8 cellular contexts compared by ENCODE assay signal in the genomic region with DNA sequence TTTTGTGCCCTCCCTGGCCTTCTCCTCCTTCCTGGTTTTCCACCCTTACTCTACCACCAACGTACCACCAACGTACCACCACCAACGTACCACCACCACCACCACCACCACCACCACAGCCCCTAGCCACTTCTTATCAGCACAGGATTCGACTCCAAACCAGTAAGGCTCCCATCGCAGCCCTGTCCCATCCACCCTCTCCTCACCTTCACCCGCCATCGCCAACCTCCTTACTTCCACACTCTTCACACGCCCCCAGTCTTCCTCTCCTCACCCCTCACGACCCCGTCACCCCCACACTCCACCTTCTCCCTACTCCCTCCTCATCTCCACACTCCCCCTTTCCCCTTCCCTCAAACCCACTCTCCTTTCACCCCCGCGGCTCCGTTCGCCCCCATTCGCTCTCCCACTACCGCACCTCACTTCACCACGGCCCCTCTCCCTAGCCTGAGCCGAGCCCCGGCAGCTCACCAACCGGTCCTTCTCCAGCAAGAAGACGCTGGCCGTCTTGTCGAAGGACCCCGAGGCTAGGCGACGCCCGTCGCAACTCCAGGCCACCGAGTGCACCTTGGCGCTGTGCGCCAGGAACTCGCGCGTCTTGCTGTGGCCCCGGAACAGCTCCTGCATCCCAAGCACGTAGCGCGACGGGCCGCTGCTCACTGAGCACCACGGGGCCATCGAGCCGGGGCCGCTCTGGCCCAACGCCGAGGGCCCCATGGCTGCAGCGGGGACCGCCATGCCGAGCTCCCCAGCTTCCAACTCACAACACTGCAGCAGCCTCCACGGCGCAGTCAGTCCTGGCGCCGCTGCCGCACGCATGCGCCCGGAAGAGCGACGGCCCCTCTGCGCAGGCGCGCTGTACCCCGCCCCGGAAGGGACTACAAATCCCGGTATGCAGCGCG. TPM values are rescaled to one million over a fixed set of nuclear protein-coding genes. Genes with fewer than 3 reads are reported as not detected.
A peak's percentile ranks its signal among the peaks of the same experiment; 100 is the strongest.
DNase-seq lines count a peak whose midpoint lies in the region; ATAC-seq, FAIRE-seq and TF ChIP-seq lines count a peak whose summit lies in the region.
"Not testable (repeated sequence)": the region's sequence is repeated elsewhere in the genome, so short reads cannot be mapped to it uniquely, and the experiment has no call there.

A gene with protein sequence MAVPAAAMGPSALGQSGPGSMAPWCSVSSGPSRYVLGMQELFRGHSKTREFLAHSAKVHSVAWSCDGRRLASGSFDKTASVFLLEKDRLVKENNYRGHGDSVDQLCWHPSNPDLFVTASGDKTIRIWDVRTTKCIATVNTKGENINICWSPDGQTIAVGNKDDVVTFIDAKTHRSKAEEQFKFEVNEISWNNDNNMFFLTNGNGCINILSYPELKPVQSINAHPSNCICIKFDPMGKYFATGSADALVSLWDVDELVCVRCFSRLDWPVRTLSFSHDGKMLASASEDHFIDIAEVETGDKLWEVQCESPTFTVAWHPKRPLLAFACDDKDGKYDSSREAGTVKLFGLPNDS (minus strand): TSS at position 845 of the 902 bp plus-strand sequence. CDS start 107 bp downstream, at position 738.

- peak; percentile 85 for FAIRE-seq in GM12878 (lab: Jason Lieb, UNC)

- peak within 1 kb of the TSS; percentile 75 for H3K4me3 ChIP-seq in HL-60 (replicated peaks; ENCODE audit: insufficient read depth, low read length)
- peak within 1 kb of the TSS; percentile 87 for H3K4me3 ChIP-seq in GM12878
- H3K4me3 ChIP-seq in heart left ventricle = peak within 1 kb of the TSS; percentile 59 to 88 (median 77)
- peak within 1 kb of the TSS; percentile 74 for H3K4me3 ChIP-seq in osteoblast (ENCODE audit: insufficient read depth, low read length)

- not testable (repeated sequence) for TF ChIP-seq RAD21 in GM12878 (IDR thresholded peaks at IDR 0.05; ENCODE audit: insufficient read depth, low read depth, low read length)

- H3K4me3 Mint-ChIP-seq in activated B cell treated with CpG ODN at 0.5 μM for 24 hours = peak within 1 kb of the TSS; percentile 84

- H3K27ac Mint-ChIP-seq in activated B cell treated with CpG ODN at 0.5 μM for 24 hours = not testable (repeated sequence)

- peak; percentile 68 for TF ChIP-seq POLR2A in GM12878 (IDR thresholded peaks at IDR 0.05; ENCODE audit: low read depth, low read length)
- TF ChIP-seq POLR2A in heart left ventricle (IDR thresholded peaks at IDR 0.05) = not testable (repeated sequence)

- in situ Hi-C loops in GM12878 (cut with MboI) = not testable (repeated sequence)

- H3K9ac ChIP-seq in GM12878 (ENCODE audit: control insufficient read depth, insufficient read depth, low read length) = not testable (repeated sequence)

- H3K36me3 ChIP-seq in GM12878 (ENCODE audit: control insufficient read depth in 2 of 2, insufficient read depth in 2 of 2, low read length in 1 of 2); heart left ventricle; osteoblast (ENCODE audit: insufficient read depth, low read length): not testable (repeated sequence)

- peak within 1 kb of the TSS; percentile 76 for H3K27ac ChIP-seq in HL-60 (replicated peaks)
- H3K27ac ChIP-seq in GM12878 (ENCODE audit: control insufficient read depth, insufficient read depth); osteoblast (ENCODE audit: low read depth, low read length): not testable (repeated sequence)
- peak within 1 kb of the TSS in 4 of 12 donors; percentile 6 to 54 (median 30) for H3K27ac ChIP-seq in heart left ventricle

- H3K4me1 Mint-ChIP-seq in activated B cell treated with CpG ODN at 0.5 μM for 24 hours = not testable (repeated sequence)

- not testable (repeated sequence) for H3K9me3 Mint-ChIP-seq in activated B cell treated with CpG ODN at 0.5 μM for 24 hours

- intact Hi-C loops in activated B cell treated with CpG ODN at 0.5 μM for 24 hours (cut with micrococcal nuclease); GM12878 (cut with micrococcal nuclease; ENCODE audit: unreplicated experiment); heart left ventricle (cut with DNase I): not testable (repeated sequence)

- not testable (repeated sequence) for TF ChIP-seq EP300 in GM12878 (IDR thresholded peaks at IDR 0.05; ENCODE audit: borderline replicate concordance in 1 of 2, control insufficient read depth in 1 of 2, low read depth in 2 of 2, low read length in 2 of 2)

- H3K4me1 ChIP-seq in GM12878 (ENCODE audit: control insufficient read depth, insufficient read depth, low read length); heart left ventricle; osteoblast (ENCODE audit: insufficient read depth, low read length): not testable (repeated sequence)

- under 1% methylated on average over 39 of the region's 67 CpGs for WGBS in GM12878 (ENCODE audit: insufficient coverage, insufficient replicate concordance, low lambda C conversion rate, missing lambda C conversion rate)
- 1 to 2% (median 2%) methylated on average over 10 to 54 of the region's 67 CpGs for WGBS in heart left ventricle, 4 donors

- not testable (repeated sequence) for TF ChIP-seq CTCF in HL-60 (IDR thresholded peaks at IDR 0.05; ENCODE audit: insufficient read depth, low read length); activated B cell treated with CpG ODN at 0.5 μM for 24 hours (IDR thresholded peaks at IDR 0.05); GM12878 (IDR thresholded peaks at IDR 0.05 in 2 of 3, conservative IDR thresholded peaks at IDR 0.05 in 1 of 3; ENCODE audit: control insufficient read depth in 2 of 3, extremely low read depth in 1 of 3, insufficient read depth in 1 of 3, low read depth in 3 of 3, low read length in 3 of 3); osteoblast (IDR thresholded peaks at IDR 0.05; ENCODE audit: extremely low read depth, low read depth, low read length)
- TF ChIP-seq CTCF in heart left ventricle (IDR thresholded peaks at IDR 0.05) = peak in 1 of 12 donors; percentile 5

- not testable (repeated sequence) for H3K27me3 Mint-ChIP-seq in activated B cell treated with CpG ODN at 0.5 μM for 24 hours

- not testable (repeated sequence) for BruUV-seq in GM12878 (replicated peaks; lab: Mats Ljungman, UMichigan)

- not testable (repeated sequence) for H3K27me3 ChIP-seq in HL-60 (ENCODE audit: insufficient read depth, poor library complexity, severe bottlenecking); GM12878 (replicated peaks in 1 of 2; ENCODE audit: control insufficient read depth in 2 of 2, insufficient read depth in 2 of 2, low read length in 1 of 2); heart left ventricle; osteoblast (ENCODE audit: insufficient read depth, low read length)

- not testable (repeated sequence) for H3K4me2 ChIP-seq in GM12878 (ENCODE audit: control insufficient read depth, insufficient read depth)
- peak within 1 kb of the TSS; percentile 61 for H3K4me2 ChIP-seq in osteoblast (ENCODE audit: insufficient read depth, low read length)

- not testable (repeated sequence) for H3K9me3 ChIP-seq in GM12878 (replicated peaks; ENCODE audit: control insufficient read depth, insufficient read depth, low read length); heart left ventricle; osteoblast (ENCODE audit: low read depth, low read length)

- RAD21 ChIA-PET in GM12878 (lab: Charles Lee; ENCODE audit: unreplicated experiment) = not testable (repeated sequence)

- not testable (repeated sequence) for H4K20me1 ChIP-seq in GM12878 (ENCODE audit: control insufficient read depth, insufficient read depth); osteoblast (ENCODE audit: insufficient read depth, low read length)

- peak; percentile 77 for DNase-seq in EL
- peak; percentile 52 to 67 for DNase-seq in HL-60 (ENCODE audit: low read depth in 1 of 2, low spot score in 1 of 2)
- DNase-seq in activated B cell treated with CpG ODN at 0.5 μM for 24 hours = peak; percentile 83
- peak; percentile 52 for DNase-seq in GM12878 (ENCODE audit: low read depth, low spot score)
- DNase-seq in heart left ventricle = peak; percentile 64 to 84 (median 76)
- not testable (repeated sequence) for DNase-seq in osteoblast (ENCODE audit: insufficient read length, low spot score, missing footprints)
- peak; percentile 33 to 63 for DNase-seq in stimulated activated CD8-positive, alpha-beta memory T cell treated with anti-CD3 and anti-CD28 coated beads, Interleukin-7, amount 100 ng/mL, for 48 hours (ENCODE audit: extremely low read depth in 1 of 2, low read depth in 1 of 2)

- POLR2A ChIA-PET in activated B cell treated with CpG ODN at 0.5 μM for 24 hours (lab: Charles Lee); GM12878 (lab: Charles Lee): not testable (repeated sequence)

- peak within 1 kb of the TSS; percentile 47 for H2AFZ ChIP-seq in GM12878 (ENCODE audit: control insufficient read depth, low read depth, low read length)
- H2AFZ ChIP-seq in osteoblast (ENCODE audit: low read length) = peak within 1 kb of the TSS; percentile 74

- SMC1A ChIA-PET in GM12878 (lab: Charles Lee; ENCODE audit: uncharacterized antibody, unreplicated experiment) = not testable (repeated sequence)

- not testable (repeated sequence) for H3K79me2 ChIP-seq in GM12878 (ENCODE audit: control insufficient read depth, insufficient read depth, low read length); osteoblast (ENCODE audit: insufficient read depth, low read length)

- ATAC-seq in GM21717 (IDR thresholded peaks at IDR 0.05; ENCODE audit: unreplicated experiment) (peak; percentile 97), activated B cell treated with CpG ODN at 0.5 μM for 24 hours (ENCODE audit: low read depth) (peak; percentile 96), GM12878 (peak; percentile 99), heart left ventricle (peak; percentile 99 to 100 (median 100))

- H3K36me3 Mint-ChIP-seq in activated B cell treated with CpG ODN at 0.5 μM for 24 hours (ENCODE audit: low read depth) = not testable (repeated sequence)

- CTCF ChIA-PET in activated B cell treated with CpG ODN at 0.5 μM for 24 hours (lab: Charles Lee); GM12878 (lab: Yijun Ruan, JAX): not testable (repeated sequence)

RNA-seq across cellular contexts. Expression of the gene that starts here (rescaled TPM):
- total RNA-seq in activated B cell treated with CpG ODN at 0.5 μM for 24 hours (27.0 and 28.8 TPM in 2 replicates), GM12878 (2014; rRNA removed) (82.7 and 84.0 TPM in 2 replicates), GM12878 (2014; rRNA removed; fragmentation: Illumina TruSeq; extraction: Trizol) (76.6 and 80.9 TPM in 2 replicates), GM12878 (2021) (82.7 and 82.9 TPM in 2 replicates), heart left ventricle (10 to 100 TPM in 5 of 9 donors, 1 to 10 TPM in 4; 5.5 to 18.3 (median 12.7) TPM), osteoblast (22.1 and 24.2 TPM in 2 replicates)
- total RNA-seq in GM12878 (2013; cell fraction: nucleolus; rRNA removed) = 55.0 and 58.9 TPM in 2 replicates
- 51.0 TPM for polyA plus RNA-seq in GM12878 (2011; ENCODE audit: low read depth)
- polyA plus RNA-seq in GM12878 (2011; rRNA removed) (195 and 207 TPM in 2 replicates), GM12878 (2014; fragmentation: Illumina TruSeq; extraction: Trizol) (74.2 and 90.0 TPM in 2 replicates), GM12878 (2014; fragmentation: Nextera tagmentation; extraction: Ambion mirVana) (10 to 100 TPM; 40.2 to 48.7 TPM), GM12878 (2014; rRNA removed) (95.4 and 99.3 TPM in 2 replicates), GM12878 (2016; fragmentation: Nextera tagmentation; extraction: Ambion mirVana) (100 to 1,000 TPM; 121 to 128 TPM), heart left ventricle (10 to 100 TPM in 1 of 2 donors, 1 to 10 TPM in 1; 4.4 to 22.6 TPM)
- 131 and 135 TPM in 2 replicates for polyA plus RNA-seq in GM12878 (2011; cell fraction: cytosol; rRNA removed)
- 58.6 and 71.6 TPM in 2 replicates for polyA plus RNA-seq in GM12878 (2011; cell fraction: nucleus; rRNA removed)
- polyA plus RNA-seq in GM12878 (2012) = 38.4 and 55.1 TPM in 2 replicates
- 149 and 192 TPM in 2 replicates for polyA minus RNA-seq in GM12878 (2011; rRNA and poly(A)+ RNA removed)
- polyA minus RNA-seq in GM12878 (2011; cell fraction: cytosol; rRNA and poly(A)+ RNA removed) = 28.1 and 32.6 TPM in 2 replicates
- 25.9 and 38.2 TPM in 2 replicates for polyA minus RNA-seq in GM12878 (2011; cell fraction: nucleus; rRNA and poly(A)+ RNA removed)
